In genomic region chr6:44254957-44255808, GRCh38 we compare ENCODE assay signal across 9 cellular contexts. TPM values are rescaled to one million over a fixed set of nuclear protein-coding genes. Genes with fewer than 3 reads are reported as not detected.
DNase-seq lines count a peak whose midpoint lies in the region; ATAC-seq and TF ChIP-seq lines count a peak whose summit lies in the region.
"Had no signal": no experiment of that assay in that cellular context is flagged by ENCODE, and none has a peak within 500 bp of the region (broad histone marks: within the 10 kb centered on the region; RNA-seq: fewer than 3 reads in every experiment).

No MANE protein-coding gene starts in this region.

- TF ChIP-seq POLR2A in thyroid gland (IDR thresholded peaks at IDR 0.05) = no peak

- ATAC-seq in HG03439 (IDR thresholded peaks at IDR 0.05; ENCODE audit: unreplicated experiment) = no peak
- ATAC-seq in GM19395 (IDR thresholded peaks at IDR 0.05; ENCODE audit: unreplicated experiment) = no peak

- DNase-seq in activated T-cell treated with anti-CD3 and anti-CD28 coated beads, Interleukin-2, amount 50 U/mL, for 24 hours = peak; percentile 73
- DNase-seq in dedifferentiated amniotic fluid mesenchymal stem cell (ENCODE audit: extremely low spot score) (no peak), thyroid gland (no peak)
- DNase-seq: heart right ventricle had no signal

- H3K27ac ChIP-seq in C4-2B (peak overlapping the region; percentile 97; the same call in 1 of the 2 replicates), HUES6 (ENCODE audit: low read depth, low read length) (no peak overlapping the region), mesodermal cell (ENCODE audit: low read depth, low read length, severe bottlenecking) (peak overlapping the region; percentile 16), thyroid gland (no peak overlapping the region)

- H3K4me1 ChIP-seq in HUES6 (ENCODE audit: control insufficient read depth, insufficient read depth, low read length) (peaks cover 14% of the 10 kb centered on the region), mesodermal cell (ENCODE audit: control insufficient read depth, insufficient read depth, low read length, poor library complexity, severe bottlenecking) (peaks cover 14% of the 10 kb centered on the region), thyroid gland (peaks cover 5 to 14% of the 10 kb centered on the region in 2 donors)

- peak overlapping the region; percentile 92 for H3K4me3 ChIP-seq in HUES6 (ENCODE audit: low read depth, low read length)
- no peak overlapping the region for H3K4me3 ChIP-seq in mesodermal cell (ENCODE audit: extremely low read depth, insufficient read depth, low read length, poor library complexity, severe bottlenecking)
- no peak overlapping the region for H3K4me3 ChIP-seq in thyroid gland (replicated peaks in 1 of 3)

- TF ChIP-seq CTCF in C4-2B (conservative IDR thresholded peaks at IDR 0.05) = no peak
- no peak for TF ChIP-seq CTCF in thyroid gland (IDR thresholded peaks at IDR 0.05)

- no peaks in the 10 kb centered on the region for H3K27me3 Mint-ChIP-seq in activated T-cell treated with anti-CD3 and anti-CD28 coated beads, Interleukin-2, amount 50 U/mL, for 24 hours

- 87 to 91% methylated on average over 16 to 17 of the region's 19 CpGs for WGBS in mesodermal cell (ENCODE audit: insufficient coverage in 2 of 2), 2 experiments
- WGBS in thyroid gland, 2 donors = 81 to 82% methylated on average over 14 to 16 of the region's 19 CpGs

- no peaks in the 10 kb centered on the region for H3K9me3 Mint-ChIP-seq in activated T-cell treated with anti-CD3 and anti-CD28 coated beads, Interleukin-2, amount 50 U/mL, for 24 hours

- peaks cover 69% of the 10 kb centered on the region for H3K36me3 ChIP-seq in HUES6 (ENCODE audit: control insufficient read depth, insufficient read depth, low read length)
- peaks cover 66% of the 10 kb centered on the region for H3K36me3 ChIP-seq in mesodermal cell (ENCODE audit: control insufficient read depth, insufficient read depth, low read length)
- peaks cover 49 to 56% of the 10 kb centered on the region in 2 donors for H3K36me3 ChIP-seq in thyroid gland

- H3K9me3 ChIP-seq in HUES6 (ENCODE audit: control insufficient read depth, insufficient read depth, low read depth, low read length) (no peaks in the 10 kb centered on the region), mesodermal cell (ENCODE audit: control insufficient read depth, low read length) (no peaks in the 10 kb centered on the region), thyroid gland (no peaks in the 10 kb centered on the region)
- H3K9me3 ChIP-seq: heart right ventricle had no signal

- H3K9ac ChIP-seq in HUES6 (ENCODE audit: low read length) = peak overlapping the region; percentile 14

- H3K4me3 Mint-ChIP-seq in activated T-cell treated with anti-CD3 and anti-CD28 coated beads, Interleukin-2, amount 50 U/mL, for 24 hours = peak overlapping the region; percentile 85

- peaks cover 72% of the 10 kb centered on the region for H3K4me1 Mint-ChIP-seq in activated T-cell treated with anti-CD3 and anti-CD28 coated beads, Interleukin-2, amount 50 U/mL, for 24 hours (ENCODE audit: low read depth)

- peak overlapping the region; percentile 100 for H3K27ac Mint-ChIP-seq in activated T-cell treated with anti-CD3 and anti-CD28 coated beads, Interleukin-2, amount 50 U/mL, for 24 hours

- peaks cover 92% of the 10 kb centered on the region for H3K36me3 Mint-ChIP-seq in activated T-cell treated with anti-CD3 and anti-CD28 coated beads, Interleukin-2, amount 50 U/mL, for 24 hours (ENCODE audit: low read depth)

- H3K27me3 ChIP-seq in HUES6 (ENCODE audit: control insufficient read depth, insufficient read depth, low read length) (no peaks in the 10 kb centered on the region), thyroid gland (no peaks in the 10 kb centered on the region)
- H3K27me3 ChIP-seq: heart right ventricle had no signal

- intact Hi-C loops in thyroid gland (cut with DNase I) = loop anchor here (5.0 kb wide), 1 partner anchor 83 kb away; no protein-coding TSS in a partner anchor

RNA-seq across cellular contexts. Expression of gene SLC35B2, which starts 2.1 kb away (rescaled TPM):
- polyA plus RNA-seq in mesodermal cell (2013, experiment 1 of 2) = 58.8 TPM
- polyA plus RNA-seq in mesodermal cell (2013, experiment 2 of 2) = 45.4 TPM
- 10 to 100 TPM; 28.5 to 46.5 (median 41.8) TPM for total RNA-seq in thyroid gland

RNA-seq across cellular contexts. Expression of gene HSP90AB1, which starts 8.3 kb away (rescaled TPM):
- polyA plus RNA-seq in mesodermal cell (2013, experiment 1 of 2) = 1,346 TPM
- 1,290 TPM for polyA plus RNA-seq in mesodermal cell (2013, experiment 2 of 2)
- total RNA-seq in thyroid gland = 100 to 1,000 TPM; 556 to 669 (median 586) TPM

RNA-seq across cellular contexts. Expression of gene NFKBIE, which starts 10.2 kb away (rescaled TPM):
- polyA plus RNA-seq in mesodermal cell (2013, experiment 1 of 2) = 11.1 TPM
- polyA plus RNA-seq in mesodermal cell (2013, experiment 2 of 2) = 8.6 TPM
- 10 to 100 TPM in 2 of 4 donors, 1 to 10 TPM in 2; 5.1 to 16.9 (median 13.2) TPM for total RNA-seq in thyroid gland

RNA-seq across cellular contexts. Expression of gene TMEM151B, which starts 15.1 kb away (rescaled TPM):
- polyA plus RNA-seq in mesodermal cell (2013, experiment 1 of 2) = 1.5 TPM
- polyA plus RNA-seq in mesodermal cell (2013, experiment 2 of 2) = 0.46 TPM
- total RNA-seq in thyroid gland = not detected

RNA-seq across cellular contexts. Expression of gene SLC29A1, which starts 31.8 kb away (rescaled TPM):
- polyA plus RNA-seq in mesodermal cell (2013, experiment 1 of 2) = 32.1 TPM
- polyA plus RNA-seq in mesodermal cell (2013, experiment 2 of 2) = 23.0 TPM
- total RNA-seq in thyroid gland = 10 to 100 TPM; 39.7 to 83.3 (median 55.8) TPM

Comparison
In these comparisons a context has a peak if more than half of its experiments do, and no peak if none do; other contexts are left out.
1. H3K27ac ChIP-seq: peak in C4-2B (single experiment) and mesodermal cell (single experiment); none in HUES6 (single experiment) and thyroid gland (0 of 3).